In genomic region chr15:52093539-52094502, GRCh38 we compare ENCODE assay signal across 11 cellular contexts. TPM values are rescaled to one million over a fixed set of nuclear protein-coding genes. Genes with fewer than 3 reads are reported as not detected.
DNase-seq lines count a peak whose midpoint lies in the region; ATAC-seq and TF ChIP-seq lines count a peak whose summit lies in the region.
"Had no signal": no experiment of that assay in that cellular context is flagged by ENCODE, and none has a peak within 500 bp of the region (broad histone marks: within the 10 kb centered on the region; RNA-seq: fewer than 3 reads in every experiment).

No MANE protein-coding gene starts in this region.

- CTCF ChIA-PET in activated CD4-positive, alpha-beta T cell treated with anti-CD3 and anti-CD28 coated beads for 36 hours (lab: Charles Lee): interaction anchor here (0.6 kb wide), 1 partner anchor 259 kb away, joined by 5 read pairs; no protein-coding TSS in a partner anchor

- no peak for DNase-seq in Right ventricle myocardium inferior (ENCODE audit: missing footprints)
- DNase-seq in left ventricle myocardium inferior: no peak
- peak; percentile 96 for DNase-seq in astrocyte of the hippocampus (ENCODE audit: low read depth, low spot score)
- DNase-seq in kidney epithelial cell (ENCODE audit: low read depth): peak; percentile 34
- DNase-seq in vagina (ENCODE audit: extremely low spot score in 2 of 2): no peak
- DNase-seq in NCI-H1930 (lab: John Stamatoyannopoulos, UW): no peak
- DNase-seq in occipital lobe (lab: John Stamatoyannopoulos, UW): no peak
- no peak for DNase-seq in activated CD4-positive, alpha-beta T cell treated with anti-CD3 and anti-CD28 coated beads for 36 hours
- DNase-seq: naive thymus-derived CD8-positive, alpha-beta T cell had no signal

- H3K27me3 Mint-ChIP-seq in activated CD4-positive, alpha-beta T cell treated with anti-CD3 and anti-CD28 coated beads for 36 hours: peaks cover 2% of the 10 kb centered on the region

- no peak overlapping the region for H3K4me3 Mint-ChIP-seq in activated CD4-positive, alpha-beta T cell treated with anti-CD3 and anti-CD28 coated beads for 36 hours
- H3K4me3 Mint-ChIP-seq: B cell; brain; naive thymus-derived CD8-positive, alpha-beta T cell had no signal

- H3K4me1 Mint-ChIP-seq in activated CD4-positive, alpha-beta T cell treated with anti-CD3 and anti-CD28 coated beads for 36 hours: no peaks in the 10 kb centered on the region
- H3K4me1 Mint-ChIP-seq: B cell had no signal

- peaks cover 19% of the 10 kb centered on the region for H3K9me3 ChIP-seq in left ventricle myocardium inferior (replicated peaks)
- H3K9me3 ChIP-seq in vagina: no peaks in the 10 kb centered on the region

- H3K27me3 ChIP-seq in left ventricle myocardium inferior (ENCODE audit: low read depth) (no peaks in the 10 kb centered on the region), kidney epithelial cell (ENCODE audit: control insufficient read depth, insufficient read depth, low read length) (no peaks in the 10 kb centered on the region), vagina (no peaks in the 10 kb centered on the region)

- no peak for TF ChIP-seq POLR2A in vagina (IDR thresholded peaks at IDR 0.05)

- H3K36me3 ChIP-seq in left ventricle myocardium inferior: no peaks in the 10 kb centered on the region
- no peaks in the 10 kb centered on the region for H3K36me3 ChIP-seq in kidney epithelial cell (ENCODE audit: control insufficient read depth, insufficient read depth, low read length)
- no peaks in the 10 kb centered on the region for H3K36me3 ChIP-seq in vagina

- POLR2A ChIA-PET in activated CD4-positive, alpha-beta T cell treated with anti-CD3 and anti-CD28 coated beads for 36 hours (lab: Charles Lee): no interaction called here

- no peak overlapping the region for H3K27ac Mint-ChIP-seq in activated CD4-positive, alpha-beta T cell treated with anti-CD3 and anti-CD28 coated beads for 36 hours
- H3K27ac Mint-ChIP-seq: B cell; naive thymus-derived CD8-positive, alpha-beta T cell had no signal

- ATAC-seq in Right ventricle myocardium inferior: peak; percentile 54
- no peak for ATAC-seq in activated CD4-positive, alpha-beta T cell treated with anti-CD3 and anti-CD28 coated beads for 36 hours
- ATAC-seq: naive thymus-derived CD8-positive, alpha-beta T cell had no signal

- H3K4me3 ChIP-seq in left ventricle myocardium inferior (no peak overlapping the region), kidney epithelial cell (ENCODE audit: low read depth, low read length) (no peak overlapping the region), vagina (no peak overlapping the region)

- intact Hi-C loops in Right ventricle myocardium inferior (cut with DNase I): no loop called here
- intact Hi-C loops in left ventricle myocardium inferior (cut with micrococcal nuclease): no loop called here
- intact Hi-C loops in vagina (cut with DNase I): no loop called here
- intact Hi-C loops in activated CD4-positive, alpha-beta T cell treated with anti-CD3 and anti-CD28 coated beads for 36 hours (cut with DNase I, micrococcal nuclease): no loop called here

- peaks cover 8% of the 10 kb centered on the region for H3K9me3 Mint-ChIP-seq in activated CD4-positive, alpha-beta T cell treated with anti-CD3 and anti-CD28 coated beads for 36 hours (ENCODE audit: low read depth)

- H3K27ac ChIP-seq in left ventricle myocardium inferior (replicated peaks): no peak overlapping the region
- H3K27ac ChIP-seq in vagina: peak overlapping the region; percentile 71

- H3K36me3 Mint-ChIP-seq in activated CD4-positive, alpha-beta T cell treated with anti-CD3 and anti-CD28 coated beads for 36 hours (ENCODE audit: low read depth): peaks cover 5% of the 10 kb centered on the region
- H3K36me3 Mint-ChIP-seq: brain had no signal

- H3K4me1 ChIP-seq in left ventricle myocardium inferior: peaks cover 16% of the 10 kb centered on the region
- H3K4me1 ChIP-seq in vagina: peaks cover 36% of the 10 kb centered on the region

- no peak for TF ChIP-seq CTCF in left ventricle myocardium inferior (IDR thresholded peaks at IDR 0.05; ENCODE audit: borderline replicate concordance)
- TF ChIP-seq CTCF in kidney epithelial cell (IDR thresholded peaks at IDR 0.05; ENCODE audit: insufficient read depth, low read length, poor library complexity, severe bottlenecking): no peak
- no peak for TF ChIP-seq CTCF in vagina (IDR thresholded peaks at IDR 0.05)

RNA-seq across cellular contexts. Expression of gene BCL2L10, which starts 18.8 kb away (rescaled TPM):
- total RNA-seq in Right ventricle myocardium inferior: not detected
- not detected for total RNA-seq in left ventricle myocardium inferior
- total RNA-seq in kidney epithelial cell: 0.34 TPM in 1 of 2 replicates, not detected in the other
- total RNA-seq in vagina: 4.7 TPM
- 0.31 TPM for total RNA-seq in occipital lobe
- total RNA-seq in activated CD4-positive, alpha-beta T cell treated with anti-CD3 and anti-CD28 coated beads for 36 hours: not detected

Comparison
In these comparisons a context has a peak if more than half of its experiments do, and no peak if none do; other contexts are left out.
1. DNase-seq: peak in astrocyte of the hippocampus (single experiment) and kidney epithelial cell (single experiment); none in Right ventricle myocardium inferior (single experiment), left ventricle myocardium inferior (single experiment), vagina (0 of 2), NCI-H1930 (0 of 2), occipital lobe (single experiment) and activated CD4-positive, alpha-beta T cell treated with anti-CD3 and anti-CD28 coated beads for 36 hours (single experiment).